In the genomic region with DNA sequence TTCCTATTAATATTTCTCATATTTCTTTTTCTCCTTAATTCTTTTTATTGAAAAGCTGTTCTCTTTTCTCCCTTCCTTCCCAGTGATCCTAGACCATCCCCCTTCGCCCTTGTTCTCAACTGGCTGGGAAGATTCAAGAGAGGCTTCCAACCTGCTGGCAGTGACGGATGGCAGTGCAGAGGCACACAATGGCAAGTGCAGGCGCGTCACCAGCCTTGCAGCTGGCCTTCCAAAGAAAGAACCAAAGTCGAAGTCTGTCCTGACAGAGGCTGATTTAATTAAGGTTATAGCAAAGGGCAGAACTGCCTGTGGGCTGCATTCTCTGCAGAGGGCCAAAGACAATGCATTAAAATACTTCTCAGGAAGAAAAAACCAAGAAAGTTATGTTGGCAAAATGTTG, we compare ENCODE assay signal across 10 cellular contexts. TPM values are rescaled to one million over a fixed set of nuclear protein-coding genes. Genes with fewer than 3 reads are reported as not detected.
A peak's percentile ranks its signal among the peaks of the same experiment; 100 is the strongest.
DNase-seq lines count a peak whose midpoint lies in the region; ATAC-seq and TF ChIP-seq lines count a peak whose summit lies in the region.
"Had no signal": no experiment of that assay in that cellular context is flagged by ENCODE, and none has a peak within 500 bp of the region (broad histone marks: within the 10 kb centered on the region; RNA-seq: fewer than 3 reads in every experiment).

No MANE protein-coding gene starts in this region.

- H3K36me3 ChIP-seq in mammary epithelial cell (ENCODE audit: insufficient read depth, low read length) (no peaks in the 10 kb centered on the region), transverse colon (no peaks in the 10 kb centered on the region)

- POLR2A ChIA-PET in MCF 10A (lab: Yijun Ruan, JAX), result interaction anchor here (0.6 to 1.2 kb wide), 2 partner anchors 25 to 1286 kb away, joined by 3 read pairs; no protein-coding TSS in a partner anchor

- H3K4me1 Mint-ChIP-seq in MCF 10A (ENCODE audit: insufficient read depth, unreplicated experiment), result peaks cover 46% of the 10 kb centered on the region

- no peak overlapping the region for H2AFZ ChIP-seq in mammary epithelial cell (ENCODE audit: low read depth, low read length)

- no peaks in the 10 kb centered on the region for H3K9me3 Mint-ChIP-seq in MCF 10A (ENCODE audit: unreplicated experiment)

- TF ChIP-seq POLR2A in transverse colon (IDR thresholded peaks at IDR 0.05), result no peak

- no peak overlapping the region for H3K9ac ChIP-seq in mammary epithelial cell (ENCODE audit: insufficient read depth, low read length)

- dilution Hi-C loops in mammary epithelial cell (cut with HindIII; ENCODE audit: low sequenced_read_pairs), result no loop called here

- H3K4me3 Mint-ChIP-seq in MCF 10A (ENCODE audit: unreplicated experiment), result no peak overlapping the region

- intact Hi-C loops in mammary epithelial cell (cut with micrococcal nuclease) (no loop called here), MCF 10A (cut with micrococcal nuclease) (no loop called here), left colon (cut with DNase I, micrococcal nuclease) (no loop called here), transverse colon (cut with DNase I; ENCODE audit: low total_unique reads) (loop anchor here (10.0 kb wide), 1 partner anchor 156 kb away; no protein-coding TSS in a partner anchor)

- H4K20me1 ChIP-seq in mammary epithelial cell (ENCODE audit: insufficient read depth, low read length), result no peaks in the 10 kb centered on the region

- in situ Hi-C loops in mammary epithelial cell (cut with MboI; ENCODE audit: low sequenced_read_pairs in 2 of 2) (no loop called here), transverse colon (cut with MboI; ENCODE audit: low pct_ligation_motif_present in 1 of 4, low pct_unique_long_range_greater_than_20kb in 1 of 4, low sequenced_read_pairs in 3 of 4) (loop anchor here in 1 of 4 donors (25.0 kb wide), 1 partner anchor 149 kb away; no protein-coding TSS in a partner anchor)

- H3K9me3 ChIP-seq in mammary epithelial cell (replicated peaks; ENCODE audit: insufficient read depth, low read length) (no peaks in the 10 kb centered on the region), transverse colon (no peaks in the 10 kb centered on the region)

- H3K27ac ChIP-seq in mammary epithelial cell (ENCODE audit: insufficient read depth, low read depth, low read length) (peak overlapping the region; percentile 43), transverse colon (peak overlapping the region; percentile 10 to 66 (median 62))

- peaks cover 72% of the 10 kb centered on the region for H3K4me1 ChIP-seq in mammary epithelial cell (ENCODE audit: insufficient read depth, low read length)
- H3K4me1 ChIP-seq in transverse colon, result peaks cover 23 to 94% (median 70%) of the 10 kb centered on the region in 4 donors

- no peaks in the 10 kb centered on the region for H3K27me3 ChIP-seq in mammary epithelial cell (ENCODE audit: insufficient read depth, low read length)
- no peaks in the 10 kb centered on the region for H3K27me3 ChIP-seq in transverse colon

- peak overlapping the region; percentile 70 for H3K4me2 ChIP-seq in mammary epithelial cell (ENCODE audit: insufficient read depth, low read depth, low read length)

- H3K27me3 Mint-ChIP-seq in MCF 10A (ENCODE audit: insufficient read depth, unreplicated experiment), result no peaks in the 10 kb centered on the region

- H3K36me3 Mint-ChIP-seq in MCF 10A (ENCODE audit: insufficient read depth, unreplicated experiment), result no peaks in the 10 kb centered on the region

- H3K27ac Mint-ChIP-seq in MCF 10A (ENCODE audit: low read depth, unreplicated experiment), result no peak overlapping the region

- DNase-seq in mammary epithelial cell (no peak), MCF 10A (ENCODE audit: unreplicated experiment) (no peak), SK-N-DZ (ENCODE audit: low spot score) (peak; percentile 68), left colon (peak in 1 of 2 donors; percentile 53), transverse colon (no peak), T1000 (lab: John Stamatoyannopoulos, UW) (no peak), mesenteric fat pad (ENCODE audit: low spot score) (no peak)
- DNase-seq: activated effector memory CD4-positive, alpha-beta T cell treated with Interleukin-2 at 50 U/mL for 16 hours; stimulated activated CD4-positive, alpha-beta T cell treated with anti-CD3 and anti-CD28 coated beads, Interleukin-15, amount 100 ng/mL, for 24 hours had no signal

- H3K79me2 ChIP-seq in mammary epithelial cell (ENCODE audit: insufficient read depth, low read length), result peaks cover 96% of the 10 kb centered on the region

- no peak overlapping the region for H3K4me3 ChIP-seq in mammary epithelial cell (replicated peaks in 1 of 3; ENCODE audit: insufficient read depth in 1 of 3, low read depth in 2 of 3, low read length in 3 of 3)
- peak overlapping the region in 2 of 4 donors; percentile 2 to 10 for H3K4me3 ChIP-seq in transverse colon

- CTCF ChIA-PET in mammary epithelial cell (lab: Charles Lee; ENCODE audit: low non-redundant PET), result interaction anchor here (0.6 kb wide), 1 partner anchor 77 kb away, joined by 3 read pairs; no protein-coding TSS in a partner anchor
- CTCF ChIA-PET in MCF 10A (lab: Yijun Ruan, JAX), result interaction anchor here (0.5 to 3.7 kb wide), 11 partner anchors 9 to 316 kb away, joined by 3 to 17 read pairs (median 4); no protein-coding TSS in a partner anchor

- TF ChIP-seq CTCF in mammary epithelial cell (conservative IDR thresholded peaks at IDR 0.05 in 1 of 2, IDR thresholded peaks at IDR 0.05 in 1 of 2; ENCODE audit: extremely low read depth in 1 of 2, insufficient read depth in 1 of 2, low read depth in 1 of 2, low read length in 2 of 2) (no peak), MCF 10A (IDR thresholded peaks at IDR 0.05; ENCODE audit: unreplicated experiment) (no peak), transverse colon (IDR thresholded peaks at IDR 0.05) (peak in 1 of 5 experiments; percentile 13)

- 27% methylated on average over 4 of the region's 5 CpGs for WGBS in mammary epithelial cell (ENCODE audit: low coverage, missing lambda C conversion rate)
- WGBS in transverse colon (ENCODE audit: low coverage in 1 of 2), 2 donors, result 41 to 71% methylated on average over 4 to 5 of the region's 5 CpGs

- ATAC-seq in left colon (peak; percentile 48), GM18868 (IDR thresholded peaks at IDR 0.05; ENCODE audit: unreplicated experiment) (no peak)

- BruUV-seq in mammary epithelial cell (replicated peaks; lab: Mats Ljungman, UMichigan), result no TSS peak
- BruUV-seq in MCF 10A (replicated peaks; lab: Mats Ljungman, UMichigan), result no TSS peak

- no peak for TF ChIP-seq EP300 in transverse colon (IDR thresholded peaks at IDR 0.05; ENCODE audit: low read depth)

RNA-seq across cellular contexts. Expression of a gene that starts 7.4 kb away (rescaled TPM):
- total RNA-seq in mammary epithelial cell, result 100 to 1,000 TPM in 1 of 2 donors, 10 to 100 TPM in 1; 76.4 to 398 TPM
- 110 TPM for polyA plus RNA-seq in mammary epithelial cell
- 139 TPM for polyA minus RNA-seq in mammary epithelial cell
- total RNA-seq in MCF 10A (2022), result 13.7 and 17.7 TPM in 2 replicates
- 8.0 and 12.0 TPM in 2 replicates for polyA plus RNA-seq in SK-N-DZ (2014; cell fraction: cytosol; rRNA removed)
- 3.9 and 6.3 TPM in 2 replicates for polyA plus RNA-seq in SK-N-DZ (2014; cell fraction: nucleus; rRNA removed)
- total RNA-seq in left colon, result 100 to 1,000 TPM in 1 of 2 donors, 10 to 100 TPM in 1; 97.7 to 106 TPM
- 100 to 1,000 TPM in 3 of 4 donors, 10 to 100 TPM in 1; 56.3 to 352 (median 236) TPM for total RNA-seq in transverse colon
- 108 TPM for total RNA-seq in mesenteric fat pad
